ENCODE assay signal across 20 cellular contexts in genomic region chr1:227910506-227910905, GRCh38. TPM values are rescaled to one million over a fixed set of nuclear protein-coding genes. Genes with fewer than 3 reads are reported as not detected.
DNase-seq lines count a peak whose midpoint lies in the region; ATAC-seq and TF ChIP-seq lines count a peak whose summit lies in the region.
"Had no signal": no experiment of that assay in that cellular context is flagged by ENCODE, and none has a peak within 500 bp of the region (broad histone marks: within the 10 kb centered on the region; RNA-seq: fewer than 3 reads in every experiment).

No MANE protein-coding gene starts in this region.

- H3K4me3 ChIP-seq in H7 (ENCODE audit: insufficient read depth, low read depth, low read length) = no peak overlapping the region
- H3K4me3 ChIP-seq in dorsolateral prefrontal cortex = no peak overlapping the region
- H3K4me3 ChIP-seq in mesenchymal stem cell (ENCODE audit: insufficient read depth in 1 of 2, low read depth in 1 of 2, low read length in 2 of 2) = peak overlapping the region in 1 of 2 experiments; percentile 18
- H3K4me3 ChIP-seq: breast epithelium had no signal

- TF ChIP-seq CTCF in dorsolateral prefrontal cortex (IDR thresholded peaks at IDR 0.05 in 54 of 56, conservative IDR thresholded peaks at IDR 0.05 in 2 of 56; ENCODE audit: low read depth in 1 of 56, partially characterized antibody in 56 of 56) = peak in 3 of 56 donors; percentile 10 to 22 (median 20)
- TF ChIP-seq CTCF in CD4-positive, alpha-beta T cell (IDR thresholded peaks at IDR 0.05) = no peak

- no peak overlapping the region for H2BK120ac ChIP-seq in mesenchymal stem cell (ENCODE audit: low read depth, low read length)

- intact Hi-C loops in dorsolateral prefrontal cortex (cut with DNase I) = no loop called here
- intact Hi-C loops in sciatic nerve (cut with DNase I) = no loop called here
- intact Hi-C loops in CD4-positive, alpha-beta T cell (cut with DNase I, micrococcal nuclease) = loop anchor here in 1 of 2 experiments (5.0 kb wide), 1 partner anchor 53 kb away; no protein-coding TSS in a partner anchor

- no peak overlapping the region for H3K4me3 Mint-ChIP-seq in CD4-positive, alpha-beta T cell
- H3K4me3 Mint-ChIP-seq: activated CD4-positive, alpha-beta memory T cell treated with anti-CD3 and anti-CD28 coated beads for 36 hours; IgD-negative memory B cell; natural killer cell; T-helper 17 cell had no signal

- no peak overlapping the region for H2BK15ac ChIP-seq in mesenchymal stem cell (ENCODE audit: low read depth, poor library complexity, severe bottlenecking)

- ATAC-seq in sciatic nerve = peak; percentile 86
- ATAC-seq in CD4-positive, alpha-beta T cell (ENCODE audit: poor library complexity) = no peak
- ATAC-seq: natural killer cell, T-helper 17 cell had no signal

- H2BK5ac ChIP-seq in mesenchymal stem cell (ENCODE audit: low read depth, low read length, poor library complexity, severe bottlenecking) = no peak overlapping the region

- H3K23ac ChIP-seq in mesenchymal stem cell (ENCODE audit: low read length in 2 of 2) = no peak overlapping the region

- H3K18ac ChIP-seq in mesenchymal stem cell (ENCODE audit: low read depth in 1 of 2, low read length in 2 of 2) = no peak overlapping the region

- POLR2A ChIA-PET in CD4-positive, alpha-beta T cell (lab: Charles Lee) = no interaction called here

- no peaks in the 10 kb centered on the region for H3K9me3 Mint-ChIP-seq in CD4-positive, alpha-beta T cell
- H3K9me3 Mint-ChIP-seq: activated CD4-positive, alpha-beta memory T cell treated with anti-CD3 and anti-CD28 coated beads for 36 hours; natural killer cell had no signal

- H3K27ac Mint-ChIP-seq in CD4-positive, alpha-beta T cell = no peak overlapping the region
- H3K27ac Mint-ChIP-seq: activated CD4-positive, alpha-beta memory T cell treated with anti-CD3 and anti-CD28 coated beads for 36 hours; IgD-negative memory B cell; natural killer cell had no signal

- no peaks in the 10 kb centered on the region for H3K27me3 Mint-ChIP-seq in CD4-positive, alpha-beta T cell
- H3K27me3 Mint-ChIP-seq: activated CD4-positive, alpha-beta memory T cell treated with anti-CD3 and anti-CD28 coated beads for 36 hours; T-helper 17 cell had no signal

- WGBS in mesenchymal stem cell = 49% methylated on average over 5 of the region's 5 CpGs

- no peaks in the 10 kb centered on the region for H3K36me3 Mint-ChIP-seq in CD4-positive, alpha-beta T cell (ENCODE audit: low read depth)
- H3K36me3 Mint-ChIP-seq: activated CD4-positive, alpha-beta memory T cell treated with anti-CD3 and anti-CD28 coated beads for 36 hours; IgD-negative memory B cell; natural killer cell had no signal

- H2BK12ac ChIP-seq in mesenchymal stem cell (ENCODE audit: low read length in 2 of 2) = no peak overlapping the region

- H4K8ac ChIP-seq in mesenchymal stem cell (ENCODE audit: low read length) = no peak overlapping the region

- no peak overlapping the region for H2AK5ac ChIP-seq in mesenchymal stem cell (ENCODE audit: low read length, severe bottlenecking)

- peak overlapping the region; percentile 38 for H3K9ac ChIP-seq in mesenchymal stem cell (ENCODE audit: low read length)

- H4K91ac ChIP-seq in mesenchymal stem cell (ENCODE audit: low read length) = no peak overlapping the region

- H3K27ac ChIP-seq in dorsolateral prefrontal cortex (peak overlapping the region in 37 of 59 donors; percentile 2 to 79 (median 50)), mesenchymal stem cell (ENCODE audit: low read length, poor library complexity, severe bottlenecking) (peak overlapping the region; percentile 72)
- no peak overlapping the region for H3K27ac ChIP-seq in CD4-positive, alpha-beta T cell (ENCODE audit: low read depth, low read length)
- H3K27ac ChIP-seq: VCaP had no signal

- peaks cover 52% of the 10 kb centered on the region for H3K4me1 ChIP-seq in mesenchymal stem cell (ENCODE audit: control insufficient read depth, insufficient read depth, low read depth, low read length)
- H3K4me1 ChIP-seq: breast epithelium had no signal

- H3K4me2 ChIP-seq in mesenchymal stem cell (ENCODE audit: low read length, poor library complexity, severe bottlenecking) = no peak overlapping the region

- H3K14ac ChIP-seq in mesenchymal stem cell (ENCODE audit: low read length in 2 of 2) = no peak overlapping the region

- H3K36me3 ChIP-seq in H7 (replicated peaks; ENCODE audit: control insufficient read depth, insufficient read depth, low read length) = no peaks in the 10 kb centered on the region
- H3K36me3 ChIP-seq in mesenchymal stem cell (ENCODE audit: control insufficient read depth in 1 of 2, insufficient read depth in 2 of 2, low read depth in 1 of 2, low read length in 2 of 2) = no peaks in the 10 kb centered on the region
- H3K36me3 ChIP-seq: breast epithelium had no signal

- H3K9me3 ChIP-seq in mesenchymal stem cell (ENCODE audit: control insufficient read depth, low read length) = no peaks in the 10 kb centered on the region
- H3K9me3 ChIP-seq in CD4-positive, alpha-beta T cell (ENCODE audit: control insufficient read depth, low read length) = no peaks in the 10 kb centered on the region
- H3K9me3 ChIP-seq: breast epithelium had no signal

- H3K4ac ChIP-seq in mesenchymal stem cell (ENCODE audit: low read depth in 1 of 2, low read length in 2 of 2) = no peak overlapping the region

- no peak overlapping the region for H2AFZ ChIP-seq in mesenchymal stem cell (ENCODE audit: low read depth, low read length)

- H3K79me1 ChIP-seq in mesenchymal stem cell (replicated peaks; ENCODE audit: low read length, poor library complexity, severe bottlenecking) = no peaks in the 10 kb centered on the region

- H3K4me1 Mint-ChIP-seq in CD4-positive, alpha-beta T cell (ENCODE audit: low read depth) = peaks cover 13% of the 10 kb centered on the region
- H3K4me1 Mint-ChIP-seq: IgD-negative memory B cell, natural killer cell had no signal

- CTCF ChIA-PET in CD4-positive, alpha-beta T cell (lab: Charles Lee) = no interaction called here

- H3K27me3 ChIP-seq in H7 (ENCODE audit: control insufficient read depth, insufficient read depth, low read length) = no peaks in the 10 kb centered on the region
- no peaks in the 10 kb centered on the region for H3K27me3 ChIP-seq in dorsolateral prefrontal cortex
- H3K27me3 ChIP-seq in mesenchymal stem cell (ENCODE audit: control insufficient read depth in 1 of 2, insufficient read depth in 1 of 2, low read length in 2 of 2) = no peaks in the 10 kb centered on the region
- H3K27me3 ChIP-seq in CD4-positive, alpha-beta T cell (ENCODE audit: control insufficient read depth, insufficient read depth, low read length) = no peaks in the 10 kb centered on the region
- H3K27me3 ChIP-seq: breast epithelium had no signal

- DNase-seq in H7 (peak; percentile 57), dorsolateral prefrontal cortex (no peak), mesenchymal stem cell (no peak), sciatic nerve (ENCODE audit: low spot score) (no peak), dermis blood vessel endothelial cell (no peak), NCI-H345 treated with DMSO at 0.1 percent for 48 hours (lab: John Stamatoyannopoulos, UW; ENCODE audit: unreplicated experiment) (no peak), NCI-H226 (no peak)
- DNase-seq in CD4-positive, alpha-beta T cell = no peak
- DNase-seq: ACHN; activated CD4-positive, alpha-beta memory T cell treated with anti-CD3 and anti-CD28 coated beads for 36 hours; activated T-cell treated with anti-CD3 and anti-CD28 coated beads for 4 hours; cortex of kidney; mesendoderm; natural killer cell; NCI-H1436; NCI-H69; T-helper 17 cell had no signal

RNA-seq across cellular contexts. Expression of gene WNT9A, which starts 37.2 kb away (rescaled TPM):
- total RNA-seq in H7 (2014; rRNA removed; shearing (Covaris generic)) = 3.2 and 4.0 TPM in 2 replicates
- total RNA-seq in dorsolateral prefrontal cortex (1 to 10 TPM in 72 of 120 experiments, under 1 TPM in 48; 0.24 to 3.3 (median 1.2) TPM), sciatic nerve (11.4 TPM), dermis blood vessel endothelial cell (1.8 and 2.9 TPM in 2 replicates)
- polyA plus RNA-seq in mesenchymal stem cell (2013, experiment 1 of 2) = 0.12 TPM
- polyA plus RNA-seq in mesenchymal stem cell (2013, experiment 2 of 2) = 0.12 TPM
- not detected for total RNA-seq in CD4-positive, alpha-beta T cell
- total RNA-seq: natural killer cell had no signal
- polyA plus RNA-seq: IgD-negative memory B cell had no signal
